ENCODE assay signal across 23 cellular contexts in the genomic region with DNA sequence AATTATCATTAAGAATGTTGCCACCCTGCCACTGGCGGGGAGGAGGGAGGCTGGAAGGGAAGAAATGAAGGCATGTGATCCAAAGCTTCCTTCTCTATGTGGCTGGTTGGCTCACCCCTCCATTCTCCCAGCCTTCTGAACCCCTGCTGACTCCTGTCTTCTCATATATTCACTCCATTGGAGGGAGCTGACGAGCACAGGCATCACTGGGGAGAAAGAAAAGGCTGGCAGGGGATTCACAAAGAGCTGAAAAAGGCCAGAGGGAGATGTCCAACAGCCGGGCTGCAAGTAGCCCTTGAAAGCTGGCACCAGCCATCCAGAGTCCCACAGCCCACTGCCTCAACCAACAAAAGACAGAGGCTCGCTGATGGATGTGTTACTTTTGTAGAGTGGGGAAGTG.
"Had no signal": no experiment of that assay in that cellular context is flagged by ENCODE, and none has a peak within 500 bp of the region (broad histone marks: within the 10 kb centered on the region; RNA-seq: fewer than 3 reads in every experiment).

No MANE protein-coding gene starts in this region.

- H3K4me3 Mint-ChIP-seq: activated CD4-positive, alpha-beta T cell treated with anti-CD3 and anti-CD28 coated beads, Interleukin-2, amount 10 ng/mL, durations not matched to agents 7 days and 5 days; activated naive CD4-positive, alpha-beta T cell treated with anti-CD3 and anti-CD28 coated beads, Interleukin-2, amount 50 U/mL, for 24 hours; central memory CD8-positive, alpha-beta T cell; effector memory CD8-positive, alpha-beta T cell; naive thymus-derived CD4-positive, alpha-beta T cell; T-helper 2 cell treated with Interferon-gamma antibody and Interleukin-4, amounts not matched to agents 5 μg/mL and 100 μg/mL, for 36 hours had no signal

- H3K27ac ChIP-seq: colonic mucosa, dorsolateral prefrontal cortex, ovary, psoas muscle, upper lobe of left lung, VCaP had no signal

- H3K27me3 ChIP-seq: colonic mucosa, ovary had no signal

- H3K36me3 Mint-ChIP-seq: activated naive CD4-positive, alpha-beta T cell treated with anti-CD3 and anti-CD28 coated beads, Interleukin-2, amount 50 U/mL, for 24 hours; naive thymus-derived CD4-positive, alpha-beta T cell had no signal

- H3K9me3 Mint-ChIP-seq: activated CD4-positive, alpha-beta T cell treated with anti-CD3 and anti-CD28 coated beads, Interleukin-2, amount 10 ng/mL, durations not matched to agents 7 days and 5 days; activated naive CD4-positive, alpha-beta T cell treated with anti-CD3 and anti-CD28 coated beads, Interleukin-2, amount 50 U/mL, for 24 hours; central memory CD8-positive, alpha-beta T cell; effector memory CD8-positive, alpha-beta T cell had no signal

- H3K9me3 ChIP-seq: colonic mucosa, ovary had no signal

- H3K27ac Mint-ChIP-seq: activated CD4-positive, alpha-beta T cell treated with anti-CD3 and anti-CD28 coated beads, Interleukin-2, amount 10 ng/mL, durations not matched to agents 7 days and 5 days; activated naive CD4-positive, alpha-beta T cell treated with anti-CD3 and anti-CD28 coated beads, Interleukin-2, amount 50 U/mL, for 24 hours; effector memory CD8-positive, alpha-beta T cell; naive thymus-derived CD4-positive, alpha-beta T cell; T-helper 2 cell treated with Interferon-gamma antibody and Interleukin-4, amounts not matched to agents 5 μg/mL and 100 μg/mL, for 36 hours had no signal

- H3K4me1 Mint-ChIP-seq: activated naive CD4-positive, alpha-beta T cell treated with anti-CD3 and anti-CD28 coated beads, Interleukin-2, amount 50 U/mL, for 24 hours; central memory CD8-positive, alpha-beta T cell had no signal

- H3K4me3 ChIP-seq: colonic mucosa, dorsolateral prefrontal cortex, ovary, psoas muscle, upper lobe of left lung had no signal

- H3K36me3 ChIP-seq: colonic mucosa, ovary, upper lobe of left lung had no signal

- ATAC-seq: effector memory CD8-positive, alpha-beta T cell; esophagus mucosa; left ventricle myocardium superior; naive thymus-derived CD4-positive, alpha-beta T cell; psoas muscle; right cardiac atrium had no signal

- DNase-seq: activated CD4-positive, alpha-beta T cell treated with anti-CD3 and anti-CD28 coated beads, Interleukin-2, amount 10 ng/mL, durations not matched to agents 7 days and 5 days; activated CD4-positive, CD25-positive, alpha-beta regulatory T cell treated with anti-CD3 and anti-CD28 coated beads, Interleukin-2, amount 50 U/mL, for 72 hours; activated gamma-delta T cell treated with Interleukin-2 at 50 U/mL for 16 hours; activated T-cell treated with anti-CD3 and anti-CD28 coated beads, Interleukin-2, amount 50 U/mL, for 1 hour; aorta; colonic mucosa; dorsolateral prefrontal cortex; effector memory CD8-positive, alpha-beta T cell; hippocampal formation; left ventricle myocardium superior; mammary epithelial cell; naive thymus-derived CD4-positive, alpha-beta T cell; psoas muscle; right cardiac atrium; stimulated activated CD4-positive, alpha-beta T cell treated with anti-CD3 and anti-CD28 coated beads, Interleukin-4, amount 100 ng/mL, for 24 hours; stimulated activated naive CD4-positive, alpha-beta T cell treated with Interleukin-2 at 50 U/mL for 16 hours; upper lobe of left lung had no signal

- H3K27me3 Mint-ChIP-seq: activated naive CD4-positive, alpha-beta T cell treated with anti-CD3 and anti-CD28 coated beads, Interleukin-2, amount 50 U/mL, for 24 hours had no signal
